In genomic region chr2:176751828-176752227, GRCh38 we compare ENCODE assay signal across 24 cellular contexts.
DNase-seq lines count a peak whose midpoint lies in the region; ATAC-seq, FAIRE-seq and TF ChIP-seq lines count a peak whose summit lies in the region.
"Had no signal": no experiment of that assay in that cellular context is flagged by ENCODE, and none has a peak within 500 bp of the region (broad histone marks: within the 10 kb centered on the region; RNA-seq: fewer than 3 reads in every experiment).

No MANE protein-coding gene starts in this region.

- H3K27ac ChIP-seq in Karpas-422 (ENCODE audit: low read length) (peak overlapping the region; percentile 98), GM12878 (ENCODE audit: control insufficient read depth, insufficient read depth) (no peak overlapping the region), uterus (peak overlapping the region; percentile 53 to 54)

- H3K79me2 ChIP-seq in Karpas-422 (ENCODE audit: low read length): no peaks in the 10 kb centered on the region
- no peaks in the 10 kb centered on the region for H3K79me2 ChIP-seq in GM12878 (ENCODE audit: control insufficient read depth, insufficient read depth, low read length)

- H3K9me3 ChIP-seq in Karpas-422 (ENCODE audit: low read length): no peaks in the 10 kb centered on the region
- H3K9me3 ChIP-seq in GM12878 (replicated peaks; ENCODE audit: control insufficient read depth, insufficient read depth, low read length): no peaks in the 10 kb centered on the region
- H3K9me3 ChIP-seq in uterus: no peaks in the 10 kb centered on the region
- H3K9me3 ChIP-seq: BE2C had no signal

- no peaks in the 10 kb centered on the region for H4K20me1 ChIP-seq in Karpas-422 (ENCODE audit: insufficient read depth, low read depth, low read length)
- no peaks in the 10 kb centered on the region for H4K20me1 ChIP-seq in GM12878 (ENCODE audit: control insufficient read depth, insufficient read depth)

- no peak for ATAC-seq in GM12878
- ATAC-seq: K562 had no signal

- H3K4me3 ChIP-seq in Karpas-422 (ENCODE audit: low read length): no peak overlapping the region
- no peak overlapping the region for H3K4me3 ChIP-seq in GM12878
- H3K4me3 ChIP-seq in uterus: no peak overlapping the region
- H3K4me3 ChIP-seq: K562 had no signal

- intact Hi-C loops in GM12878 (cut with micrococcal nuclease; ENCODE audit: unreplicated experiment) (no loop called here), uterus (cut with DNase I; ENCODE audit: low total_unique reads) (no loop called here)

- H3K9ac ChIP-seq in Karpas-422 (ENCODE audit: low read length) (peak overlapping the region; percentile 9), GM12878 (ENCODE audit: control insufficient read depth, insufficient read depth, low read length) (no peak overlapping the region)

- in situ Hi-C loops in GM12878 (cut with MboI): no loop called here

- DNase-seq in NCI-H2227 (lab: John Stamatoyannopoulos, UW; ENCODE audit: unreplicated experiment) (peak; percentile 47), NCI-H2227 treated with DMSO at 0.1 percent for 48 hours (lab: John Stamatoyannopoulos, UW) (no peak), Karpas-422 (no peak), GM12878 (ENCODE audit: low read depth, low spot score) (no peak), uterus (no peak), MV-4-11 (lab: John Stamatoyannopoulos, UW) (no peak), LoVo (ENCODE audit: low spot score) (no peak), NCI-H226 (no peak)
- DNase-seq: 8988T; BE2C; C1 segment of cervical spinal cord; CD4-positive, CD25-positive, alpha-beta regulatory T cell; CD8-positive, alpha-beta memory T cell; COR-L47; DMS 273 treated with DMSO at 0.1 percent for 48 hours; DMS53; DND-41; EL; GOT3; H9; IMR-90 had no signal

- no peak for TF ChIP-seq EP300 in GM12878 (IDR thresholded peaks at IDR 0.05; ENCODE audit: borderline replicate concordance in 1 of 2, control insufficient read depth in 1 of 2, low read depth in 2 of 2, low read length in 2 of 2)

- no peaks in the 10 kb centered on the region for H3K9me2 ChIP-seq in Karpas-422 (replicated peaks; ENCODE audit: insufficient read depth, low read length)

- no TSS peak for BruUV-seq in GM12878 (replicated peaks; lab: Mats Ljungman, UMichigan)

- H3K36me3 ChIP-seq in Karpas-422 (ENCODE audit: insufficient read depth, low read length): 0 out of 2 replicates have a peak, but pooled peaks cover 4% of the 10 kb centered on the region
- H3K36me3 ChIP-seq in GM12878 (ENCODE audit: control insufficient read depth in 2 of 2, insufficient read depth in 2 of 2, low read length in 1 of 2): no peaks in the 10 kb centered on the region
- no peaks in the 10 kb centered on the region for H3K36me3 ChIP-seq in uterus
- H3K36me3 ChIP-seq: BE2C had no signal

- POLR2A ChIA-PET in GM12878 (lab: Charles Lee): no interaction called here

- RAD21 ChIA-PET in GM12878 (lab: Charles Lee; ENCODE audit: unreplicated experiment): interaction anchor here (1.0 kb wide), 1 partner anchor 62 kb away, joined by 4 read pairs; no protein-coding TSS in a partner anchor

- TF ChIP-seq RAD21 in GM12878 (IDR thresholded peaks at IDR 0.05; ENCODE audit: insufficient read depth, low read depth, low read length): no peak

- WGBS in GM12878 (ENCODE audit: insufficient coverage, insufficient replicate concordance, low lambda C conversion rate, missing lambda C conversion rate): 29% methylated on average over 3 of the region's 3 CpGs

- FAIRE-seq in GM12878 (lab: Jason Lieb, UNC): no peak
- FAIRE-seq: GM12891, HTR-8/SVneo, K562 had no signal

- SMC1A ChIA-PET in GM12878 (lab: Charles Lee; ENCODE audit: uncharacterized antibody, unreplicated experiment): interaction anchor here (2.9 kb wide), 1 partner anchor 11 kb away, joined by 10 read pairs; no protein-coding TSS in a partner anchor

- H3K27me3 ChIP-seq in Karpas-422 (ENCODE audit: low read length) (no peaks in the 10 kb centered on the region), GM12878 (replicated peaks in 1 of 2; ENCODE audit: control insufficient read depth in 2 of 2, insufficient read depth in 2 of 2, low read length in 1 of 2) (no peaks in the 10 kb centered on the region), uterus (no peaks in the 10 kb centered on the region)
- H3K27me3 ChIP-seq: BE2C had no signal

- TF ChIP-seq CTCF in GM12878 (IDR thresholded peaks at IDR 0.05 in 2 of 3, conservative IDR thresholded peaks at IDR 0.05 in 1 of 3; ENCODE audit: control insufficient read depth in 2 of 3, extremely low read depth in 1 of 3, insufficient read depth in 1 of 3, low read depth in 3 of 3, low read length in 3 of 3) (no peak), uterus (IDR thresholded peaks at IDR 0.05) (no peak)

- TF ChIP-seq POLR2A in GM12878 (IDR thresholded peaks at IDR 0.05; ENCODE audit: low read depth, low read length) (no peak), uterus (IDR thresholded peaks at IDR 0.05) (no peak)

- CTCF ChIA-PET in GM12878 (lab: Yijun Ruan, JAX): interaction anchor here (0.6 to 1.0 kb wide), 3 partner anchors 60 to 251 kb away, joined by 3 read pairs; no protein-coding TSS in a partner anchor

- H3K4me1 ChIP-seq in Karpas-422 (ENCODE audit: low read length) (peaks cover 99% of the 10 kb centered on the region), GM12878 (ENCODE audit: control insufficient read depth, insufficient read depth, low read length) (no peaks in the 10 kb centered on the region), uterus (peaks cover 6% of the 10 kb centered on the region in 2 donors)
- H3K4me1 ChIP-seq: BE2C had no signal

- peak overlapping the region; percentile 11 for H3K4me2 ChIP-seq in Karpas-422 (ENCODE audit: low read depth, low read length, poor library complexity, severe bottlenecking)
- H3K4me2 ChIP-seq in GM12878 (ENCODE audit: control insufficient read depth, insufficient read depth): no peak overlapping the region

- H2AFZ ChIP-seq in Karpas-422 (ENCODE audit: low read length) (no peak overlapping the region), GM12878 (ENCODE audit: control insufficient read depth, low read depth, low read length) (no peak overlapping the region)

TF ChIP-seq in GM12878, 131 proteins besides CTCF, POLR2A, EP300 and RAD21:
- TF ChIP-seq ATF2 (IDR thresholded peaks at IDR 0.05; ENCODE audit: low read length) (no peak), PKNOX1 (IDR thresholded peaks at IDR 0.05) (0 out of 2 replicates have a peak, but pooled peaks have one; percentile 24)
